Comparison of ENCODE assay signal across 8 cellular contexts in the genomic region with DNA sequence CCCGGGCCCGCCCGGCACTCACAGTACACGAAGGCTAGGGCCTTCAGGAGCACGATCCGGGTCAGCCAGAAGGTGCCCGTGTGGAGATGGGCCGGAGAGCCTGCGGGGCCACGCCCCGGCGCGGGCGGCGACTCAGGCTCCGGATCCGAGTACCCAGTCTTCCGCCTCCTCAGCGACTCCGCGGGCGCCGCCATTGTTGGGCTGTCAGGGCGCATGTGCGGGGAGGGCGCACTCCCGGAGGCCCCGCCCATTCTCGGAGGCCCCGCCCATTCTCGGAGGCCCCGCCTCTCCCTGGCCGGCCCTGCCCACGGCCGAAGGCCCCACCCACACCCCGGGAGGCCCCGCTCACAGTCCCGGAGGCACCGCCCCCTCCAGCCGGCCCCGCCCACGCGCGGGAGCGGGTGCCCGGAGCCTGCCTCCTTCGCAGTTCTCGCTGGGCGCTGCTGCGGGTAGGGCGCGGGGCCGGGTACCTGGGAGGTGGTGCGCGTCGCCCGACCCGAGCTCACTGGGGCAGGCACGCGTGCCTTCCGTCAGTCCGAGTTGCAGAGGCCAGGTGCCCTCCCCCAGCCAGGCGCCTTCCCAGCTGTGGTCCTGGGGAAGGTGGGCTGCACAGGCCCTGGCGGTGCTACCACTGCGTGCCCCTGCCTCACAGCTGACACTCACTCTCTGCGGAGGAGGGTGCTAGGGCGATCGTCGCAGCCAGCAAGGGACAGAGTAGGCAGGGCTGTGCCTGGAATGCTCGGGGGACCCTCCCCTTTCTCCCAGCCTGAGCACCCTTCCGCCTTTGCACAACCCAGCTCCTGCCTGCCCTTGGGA. TPM values are rescaled to one million over a fixed set of nuclear protein-coding genes. Genes with fewer than 3 reads are reported as not detected.
DNase-seq lines count a peak whose midpoint lies in the region; ATAC-seq, FAIRE-seq and TF ChIP-seq lines count a peak whose summit lies in the region.

LMF1 (minus strand) TSS at position 219 of the 816 bp plus-strand sequence; CDS start at position 215, 4 bp downstream.

- H3K4me3 ChIP-seq in bronchial epithelial cell (ENCODE audit: low read depth, low read length) (peak within 1 kb of the TSS; percentile 77), spleen (peak within 1 kb of the TSS; percentile 56 to 97 (median 89))

- H3K4me3 Mint-ChIP-seq in WTC11: peak within 1 kb of the TSS; percentile 68

- peaks cover 6% of the 10 kb centered on the region for H3K9me3 Mint-ChIP-seq in WTC11

- peaks cover 16% of the 10 kb centered on the region for H3K27me3 Mint-ChIP-seq in WTC11 (ENCODE audit: low read depth)

- peaks cover 5% of the 10 kb centered on the region; the same call in 1 of the 2 replicates for H3K36me3 Mint-ChIP-seq in WTC11

- H3K36me3 ChIP-seq in bronchial epithelial cell (ENCODE audit: control insufficient read depth, insufficient read depth, low read length) (no peaks in the 10 kb centered on the region), spleen (peaks cover 0 to 22% (median 0%) of the 10 kb centered on the region in 6 donors)

- peak; percentile 75 to 86 for DNase-seq in NCI-H2081 (lab: John Stamatoyannopoulos, UW)
- DNase-seq in NCI-H2081 treated with DMSO at 0.1 percent for 48 hours (lab: John Stamatoyannopoulos, UW): no peak
- DNase-seq in NCI-H2171 treated with DMSO at 0.1 percent for 48 hours (lab: John Stamatoyannopoulos, UW): peak; percentile 83
- peak; percentile 94 for DNase-seq in WTC11 (ENCODE audit: low spot score)
- DNase-seq in bronchial epithelial cell (ENCODE audit: low read depth): peak; percentile 62
- peak; percentile 87 for DNase-seq in iris pigment epithelial cell (ENCODE audit: low read depth)
- DNase-seq in spleen: peak; percentile 99

- FAIRE-seq in bronchial epithelial cell (lab: Jason Lieb, UNC): no peak

- H3K27ac ChIP-seq in spleen: peak within 1 kb of the TSS; percentile 73 to 91 (median 84)

- TF ChIP-seq POLR2A in spleen (IDR thresholded peaks at IDR 0.05): peak in 2 of 3 donors; percentile 39 to 44

- peaks cover 10 to 71% (median 53%) of the 10 kb centered on the region in 6 donors for H3K4me1 ChIP-seq in spleen

- H3K27ac Mint-ChIP-seq in WTC11: no peak within 1 kb of the TSS

- POLR2A ChIA-PET in WTC11 (lab: Charles Lee): interaction anchor here (2.0 kb wide), 1 partner anchor 10 kb away, joined by 9 read pairs; the partner anchor contains the start of gene SOX8

- TF ChIP-seq CTCF in WTC11 (IDR thresholded peaks at IDR 0.05) (no peak), bronchial epithelial cell (IDR thresholded peaks at IDR 0.05; ENCODE audit: insufficient read depth, low read length, severe bottlenecking) (no peak), spleen (IDR thresholded peaks at IDR 0.05 in 8 of 11, conservative IDR thresholded peaks at IDR 0.05 in 3 of 11) (peak in 1 of 11 experiments; percentile 25)

- WGBS in spleen, 5 donors: 3 to 4% (median 4%) methylated on average over 19 to 71 of the region's 71 CpGs

- ATAC-seq in HG02973 (IDR thresholded peaks at IDR 0.05; ENCODE audit: unreplicated experiment) (peak; percentile 65), WTC11 (peak; percentile 89)

- intact Hi-C loops in spleen (cut with DNase I; ENCODE audit: low total_unique reads): loop anchor here (10.0 kb wide), 1 partner anchor 156 kb away; no protein-coding TSS in a partner anchor

- no peaks in the 10 kb centered on the region for H3K9me3 ChIP-seq in spleen

- CTCF ChIA-PET in WTC11 (lab: Charles Lee): interaction anchor here (0.5 to 4.5 kb wide), 2 partner anchors 10 to 84 kb away, joined by 3 to 18 read pairs; partner anchors contain the start of gene SOX8

- H3K4me1 Mint-ChIP-seq in WTC11: peaks cover 12% of the 10 kb centered on the region

- H3K27me3 ChIP-seq in bronchial epithelial cell (ENCODE audit: control insufficient read depth, insufficient read depth, low read length) (no peaks in the 10 kb centered on the region), spleen (replicated peaks in 1 of 7) (peaks cover 0 to under 1% (median 0%) of the 10 kb centered on the region in 7 donors)

TF ChIP-seq in WTC11, 78 proteins besides CTCF, POLR2A, EP300 and RAD21 (continues in another document):
- TF ChIP-seq HMGA2 (CRISPR knock-in tag; IDR thresholded peaks at IDR 0.05) (no peak), ZNF232 (CRISPR knock-in tag; IDR thresholded peaks at IDR 0.05) (peak; percentile 73; the same call in 1 of the 2 replicates), TEAD1 (CRISPR knock-in tag; IDR thresholded peaks at IDR 0.05) (0 out of 2 replicates have a peak, but pooled peaks have one; percentile 53), ZNF263 (CRISPR knock-in tag; IDR thresholded peaks at IDR 0.05; ENCODE audit: low read depth) (no peak), ZBTB21 (CRISPR knock-in tag; IDR thresholded peaks at IDR 0.05; ENCODE audit: borderline replicate concordance) (no peak), STAT6 (CRISPR knock-in tag; conservative IDR thresholded peaks at IDR 0.05; ENCODE audit: low read depth) (no peak), SMAD3 (CRISPR knock-in tag; IDR thresholded peaks at IDR 0.05; ENCODE audit: borderline replicate concordance) (no peak), ERG (CRISPR knock-in tag; IDR thresholded peaks at IDR 0.05) (no peak), PRRX2 (CRISPR knock-in tag; IDR thresholded peaks at IDR 0.05) (no peak), PREB (CRISPR knock-in tag; IDR thresholded peaks at IDR 0.05; ENCODE audit: borderline replicate concordance) (no peak), EMX1 (CRISPR knock-in tag; IDR thresholded peaks at IDR 0.05) (no peak), USF2 (CRISPR knock-in tag; IDR thresholded peaks at IDR 0.05) (no peak), SMAD4 (CRISPR knock-in tag; IDR thresholded peaks at IDR 0.05) (no peak)
- TF ChIP-seq, protein P1, sequence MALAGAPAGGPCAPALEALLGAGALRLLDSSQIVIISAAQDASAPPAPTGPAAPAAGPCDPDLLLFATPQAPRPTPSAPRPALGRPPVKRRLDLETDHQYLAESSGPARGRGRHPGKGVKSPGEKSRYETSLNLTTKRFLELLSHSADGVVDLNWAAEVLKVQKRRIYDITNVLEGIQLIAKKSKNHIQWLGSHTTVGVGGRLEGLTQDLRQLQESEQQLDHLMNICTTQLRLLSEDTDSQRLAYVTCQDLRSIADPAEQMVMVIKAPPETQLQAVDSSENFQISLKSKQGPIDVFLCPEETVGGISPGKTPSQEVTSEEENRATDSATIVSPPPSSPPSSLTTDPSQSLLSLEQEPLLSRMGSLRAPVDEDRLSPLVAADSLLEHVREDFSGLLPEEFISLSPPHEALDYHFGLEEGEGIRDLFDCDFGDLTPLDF (CRISPR knock-in tag; IDR thresholded peaks at IDR 0.05): no peak
- TF ChIP-seq, protein P2, sequence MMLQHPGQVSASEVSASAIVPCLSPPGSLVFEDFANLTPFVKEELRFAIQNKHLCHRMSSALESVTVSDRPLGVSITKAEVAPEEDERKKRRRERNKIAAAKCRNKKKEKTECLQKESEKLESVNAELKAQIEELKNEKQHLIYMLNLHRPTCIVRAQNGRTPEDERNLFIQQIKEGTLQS (CRISPR knock-in tag; conservative IDR thresholded peaks at IDR 0.05): no peak

RNA-seq across cellular contexts. Expression of gene LMF1, which starts in this region (rescaled TPM):
- total RNA-seq in WTC11 (2021): 10.5 to 13.0 TPM (median 10.8 TPM) in 3 replicates
- total RNA-seq in bronchial epithelial cell: 2.1 and 2.6 TPM in 2 replicates
- 10 to 100 TPM; 22.5 to 57.6 (median 39.9) TPM for total RNA-seq in spleen
- 10 to 100 TPM; 10.4 to 22.6 (median 19.8) TPM for polyA plus RNA-seq in spleen
